8 cellular contexts compared by ENCODE assay signal in the genomic region with DNA sequence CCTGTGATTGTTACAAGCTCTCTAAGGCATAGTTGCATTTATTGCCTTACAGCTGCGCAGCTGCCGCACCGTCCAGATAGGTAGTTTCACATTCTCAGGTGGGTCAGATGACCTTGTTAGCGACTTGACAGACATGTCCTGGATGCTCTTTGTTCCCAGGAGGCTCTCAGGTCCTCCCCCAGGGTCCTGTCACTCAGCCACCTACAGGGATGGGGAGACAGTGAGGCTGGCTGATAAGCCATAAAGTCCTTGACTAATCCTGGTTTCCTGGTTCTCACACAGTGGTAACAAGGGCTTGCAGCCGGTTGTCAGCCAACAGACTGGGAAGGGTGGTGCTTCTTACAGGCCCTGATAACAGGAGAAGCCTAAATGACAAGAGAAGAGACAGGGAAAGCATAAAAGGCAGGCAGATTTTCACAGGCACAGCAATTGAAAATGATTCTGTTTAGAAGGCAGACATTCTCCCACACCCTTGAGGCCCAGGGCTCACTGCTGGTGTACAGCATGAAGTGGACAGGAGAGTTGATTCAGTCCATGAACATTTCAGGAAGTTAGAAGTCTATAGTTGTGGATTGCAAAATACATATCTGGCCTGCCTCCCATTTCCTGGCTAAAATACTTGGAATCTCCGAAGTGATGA. TPM values are rescaled to one million over a fixed set of nuclear protein-coding genes. Genes with fewer than 3 reads are reported as not detected.
DNase-seq lines count a peak whose midpoint lies in the region; ATAC-seq, FAIRE-seq and TF ChIP-seq lines count a peak whose summit lies in the region.

No MANE protein-coding gene starts in this region.

- peak overlapping the region; percentile 4; the same call in 1 of the 2 replicates for H3K27ac ChIP-seq in PC-3 (ENCODE audit: low read length)
- H3K27ac ChIP-seq in osteoblast (ENCODE audit: low read depth, low read length): peak overlapping the region; percentile 91

- CTCF ChIA-PET in PC-3 (lab: Charles Lee): interaction anchor here (2.2 kb wide), 1 partner anchor 86 kb away, joined by 8 read pairs; no protein-coding TSS in a partner anchor

- no peak for FAIRE-seq in GM12891 (lab: Jason Lieb, UNC)

- H3K36me3 ChIP-seq in PC-3 (ENCODE audit: low read depth, low read length) (peaks cover 45% of the 10 kb centered on the region), osteoblast (ENCODE audit: insufficient read depth, low read length) (peaks cover 29% of the 10 kb centered on the region)

- TF ChIP-seq POLR2A in GM12891 (IDR thresholded peaks at IDR 0.05; ENCODE audit: low read depth, low read length): no peak

- H3K9me3 ChIP-seq in PC-3 (ENCODE audit: low read length): no peaks in the 10 kb centered on the region
- H3K9me3 ChIP-seq in osteoblast (ENCODE audit: low read depth, low read length): no peaks in the 10 kb centered on the region

- peaks cover 68% of the 10 kb centered on the region for H3K4me1 ChIP-seq in PC-3 (ENCODE audit: insufficient read depth, low read length)
- peaks cover 68% of the 10 kb centered on the region for H3K4me1 ChIP-seq in osteoblast (ENCODE audit: insufficient read depth, low read length)

- H3K27me3 ChIP-seq in PC-3 (ENCODE audit: low read length) (no peaks in the 10 kb centered on the region), osteoblast (ENCODE audit: insufficient read depth, low read length) (no peaks in the 10 kb centered on the region)

- H3K9ac ChIP-seq in PC-3 (ENCODE audit: low read length): peak overlapping the region; percentile 96; the same call in 1 of the 2 replicates

- no peak for TF ChIP-seq CTCF in PC-3 (conservative IDR thresholded peaks at IDR 0.05; ENCODE audit: low read depth, low read length)
- TF ChIP-seq CTCF in epithelial cell of proximal tubule (conservative IDR thresholded peaks at IDR 0.05; ENCODE audit: low read depth, low read length): no peak
- TF ChIP-seq CTCF in osteoblast (IDR thresholded peaks at IDR 0.05; ENCODE audit: extremely low read depth, low read depth, low read length): no peak

- intact Hi-C loops in PC-3 (cut with micrococcal nuclease): loop anchor here (10.0 kb wide), 1 partner anchor 321 kb away; no protein-coding TSS in a partner anchor

- DNase-seq in EL: peak; percentile 85
- peak; percentile 45 for DNase-seq in PC-3
- no peak for DNase-seq in epithelial cell of proximal tubule (ENCODE audit: low read depth)
- DNase-seq in osteoblast (ENCODE audit: insufficient read length, low spot score, missing footprints): peak; percentile 92
- no peak for DNase-seq in GM12891 (ENCODE audit: insufficient read length, low spot score)

- peak overlapping the region; percentile 80 for H3K4me3 ChIP-seq in PC-3 (ENCODE audit: low read length)
- peak overlapping the region; percentile 98 for H3K4me3 ChIP-seq in epithelial cell of proximal tubule (ENCODE audit: low read depth, low read length)
- peak overlapping the region; percentile 94 for H3K4me3 ChIP-seq in osteoblast (ENCODE audit: insufficient read depth, low read length)

- no peaks in the 10 kb centered on the region for H3K9me2 ChIP-seq in PC-3 (replicated peaks; ENCODE audit: low read length)

- no TSS peak for BruUV-seq in PC-3 (replicated peaks; lab: Mats Ljungman, UMichigan)

- H3F3A ChIP-seq in PC-3 (ENCODE audit: low read length, unreplicated experiment): peaks cover 9% of the 10 kb centered on the region

- peak overlapping the region; percentile 87 for H3K4me2 ChIP-seq in PC-3 (ENCODE audit: low read length)
- H3K4me2 ChIP-seq in osteoblast (ENCODE audit: insufficient read depth, low read length): peak overlapping the region; percentile 100

- POLR2A ChIA-PET in PC-3 (lab: Charles Lee; ENCODE audit: unreplicated experiment): interaction anchor here (0.6 to 0.7 kb wide), 2 partner anchors 14 to 128 kb away, joined by 6 to 8 read pairs; no protein-coding TSS in a partner anchor

- H4K20me1 ChIP-seq in PC-3 (ENCODE audit: low read length) (peaks cover 75% of the 10 kb centered on the region), osteoblast (ENCODE audit: insufficient read depth, low read length) (peaks cover 83% of the 10 kb centered on the region)

- H3K79me2 ChIP-seq in PC-3 (ENCODE audit: low read length): peaks cover 99% of the 10 kb centered on the region
- peaks cover 94% of the 10 kb centered on the region for H3K79me2 ChIP-seq in osteoblast (ENCODE audit: insufficient read depth, low read length)

- H2AFZ ChIP-seq in PC-3 (ENCODE audit: low read length) (no peak overlapping the region), osteoblast (ENCODE audit: low read length) (no peak overlapping the region)

- ATAC-seq in PC-3: no peak
- no peak for ATAC-seq in GM18858 (IDR thresholded peaks at IDR 0.05; ENCODE audit: unreplicated experiment)
- no peak for ATAC-seq in GM18867 (IDR thresholded peaks at IDR 0.05; ENCODE audit: unreplicated experiment)
- no peak for ATAC-seq in HG02571 (IDR thresholded peaks at IDR 0.05; ENCODE audit: unreplicated experiment)

TF ChIP-seq in GM12891, 5 proteins besides CTCF, POLR2A, EP300 and RAD21:
- TF ChIP-seq POU2F2 (IDR thresholded peaks at IDR 0.05; ENCODE audit: low read depth, low read length): no peak
- TF ChIP-seq PAX5 (IDR thresholded peaks at IDR 0.05; ENCODE audit: insufficient read depth, low read length, severe bottlenecking): no peak
- no peak for TF ChIP-seq POLR2AphosphoS5 (IDR thresholded peaks at IDR 0.05; ENCODE audit: low read depth, low read length)
- no peak for TF ChIP-seq TAF1 (IDR thresholded peaks at IDR 0.05; ENCODE audit: low read depth, low read length)
- TF ChIP-seq SPI1 (IDR thresholded peaks at IDR 0.05; ENCODE audit: low read depth, low read length): no peak

RNA-seq across cellular contexts. Expression of a gene that starts 2.9 kb away (rescaled TPM):
- total RNA-seq in PC-3 (2014; rRNA removed): 685 and 688 TPM in 2 replicates
- total RNA-seq in epithelial cell of proximal tubule: 303 and 476 TPM in 2 replicates
- total RNA-seq in osteoblast: 231 and 248 TPM in 2 replicates
- 202 TPM for polyA plus RNA-seq in GM12891 (2012; ENCODE audit: low read depth, missing spikeins)

RNA-seq across cellular contexts. Expression of a gene that starts 17.7 kb away (rescaled TPM):
- total RNA-seq in PC-3 (2014; rRNA removed) (63.3 and 93.0 TPM in 2 replicates), epithelial cell of proximal tubule (23.8 and 27.6 TPM in 2 replicates), osteoblast (5.3 and 5.4 TPM in 2 replicates)
- polyA plus RNA-seq in GM12891 (2012; ENCODE audit: low read depth, missing spikeins): 12.0 TPM

RNA-seq across cellular contexts. Expression of a gene that starts 23.7 kb away (rescaled TPM):
- total RNA-seq in PC-3 (2014; rRNA removed) (343 and 375 TPM in 2 replicates), epithelial cell of proximal tubule (130 and 142 TPM in 2 replicates), osteoblast (34.5 and 51.4 TPM in 2 replicates)
- 46.6 TPM for polyA plus RNA-seq in GM12891 (2012; ENCODE audit: low read depth, missing spikeins)

RNA-seq across cellular contexts. Expression of a gene that starts 54.7 kb away (rescaled TPM):
- total RNA-seq in PC-3 (2014; rRNA removed): 996 and 1,117 TPM in 2 replicates
- 242 and 269 TPM in 2 replicates for total RNA-seq in epithelial cell of proximal tubule
- total RNA-seq in osteoblast: 253 and 278 TPM in 2 replicates
- polyA plus RNA-seq in GM12891 (2012; ENCODE audit: low read depth, missing spikeins): 202 TPM

Comparison
In these comparisons a context has a peak if more than half of its experiments do, and no peak if none do; other contexts are left out.
1. DNase-seq: peak in EL (single experiment), PC-3 (single experiment) and osteoblast (single experiment); none in epithelial cell of proximal tubule (single experiment) and GM12891 (single experiment).
2. Peak in every context shown above with its lines, with median percentiles within 50 percentile points of each other: H3K4me3 ChIP-seq.